23 cellular contexts compared by ENCODE assay signal in the genomic region with DNA sequence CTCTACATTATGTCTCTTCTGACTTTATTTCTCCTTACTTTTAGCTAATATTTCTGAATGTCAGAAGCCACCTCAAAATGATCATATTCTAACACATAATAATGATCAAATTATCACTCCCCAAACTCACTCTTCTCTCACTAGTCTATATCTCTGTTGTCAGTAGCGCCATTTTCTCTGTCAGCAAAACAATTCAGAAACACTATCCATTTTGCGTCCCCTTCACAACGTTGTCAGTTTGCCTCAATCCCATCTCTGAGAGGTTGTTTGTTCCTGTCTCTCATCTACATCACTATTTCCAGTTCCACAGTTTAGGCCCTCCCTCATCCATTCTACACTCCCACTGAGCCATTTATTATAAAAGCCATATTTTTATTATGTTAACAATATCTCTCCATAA.
DNase-seq lines count a peak whose midpoint lies in the region; ATAC-seq and TF ChIP-seq lines count a peak whose summit lies in the region.
"Had no signal": no experiment of that assay in that cellular context is flagged by ENCODE, and none has a peak within 500 bp of the region (broad histone marks: within the 10 kb centered on the region; RNA-seq: fewer than 3 reads in every experiment).

No MANE protein-coding gene starts in this region.

- no peaks in the 10 kb centered on the region for H3F3A ChIP-seq in GM23338 (replicated peaks; ENCODE audit: low read depth)
- no peaks in the 10 kb centered on the region for H3F3A ChIP-seq in OCI-LY1 (ENCODE audit: insufficient read depth, low read length)
- H3F3A ChIP-seq in neural cell (ENCODE audit: insufficient read depth, low read length, poor library complexity, severe bottlenecking) = no peaks in the 10 kb centered on the region

- H2AFZ ChIP-seq in GM23338 (0 out of 2 replicates have a peak overlapping the region, but pooled peaks have one; percentile 4), OCI-LY1 (ENCODE audit: low read length) (0 out of 2 replicates have a peak overlapping the region, but pooled peaks have one; percentile 46), neural cell (ENCODE audit: low read depth, low read length) (no peak overlapping the region)

- peaks cover 12% of the 10 kb centered on the region for H3K36me3 Mint-ChIP-seq in GM23338 (ENCODE audit: low read depth)
- H3K36me3 Mint-ChIP-seq: CD14-positive monocyte; CD4-positive, alpha-beta memory T cell; CD4-positive, CD25-positive, alpha-beta regulatory T cell; CD8-positive, alpha-beta memory T cell had no signal

- H3K27ac Mint-ChIP-seq in GM23338 = no peak overlapping the region
- H3K27ac Mint-ChIP-seq: CD14-positive monocyte; CD4-positive, alpha-beta memory T cell; CD4-positive, CD25-positive, alpha-beta regulatory T cell; CD8-positive, alpha-beta memory T cell had no signal

- H3K4me1 Mint-ChIP-seq in GM23338 = peaks cover 12% of the 10 kb centered on the region
- H3K4me1 Mint-ChIP-seq: CD14-positive monocyte; CD4-positive, alpha-beta memory T cell; CD8-positive, alpha-beta memory T cell had no signal

- no peak for TF ChIP-seq RAD21 in neural cell (conservative IDR thresholded peaks at IDR 0.05)

- TF ChIP-seq EP300 in neural cell (conservative IDR thresholded peaks at IDR 0.05; ENCODE audit: poor library complexity, severe bottlenecking) = peak; percentile 87

- H3K9ac ChIP-seq in OCI-LY1 (ENCODE audit: low read length) (no peak overlapping the region), neural cell (ENCODE audit: low read length) (no peak overlapping the region)
- H3K9ac ChIP-seq: BLaER1 had no signal

- H3K9me3 Mint-ChIP-seq in GM23338 = peaks cover 8% of the 10 kb centered on the region

- no peaks in the 10 kb centered on the region for H3K27me3 Mint-ChIP-seq in GM23338 (ENCODE audit: insufficient read depth, low read depth, poor library complexity)
- H3K27me3 Mint-ChIP-seq: CD4-positive, alpha-beta memory T cell; CD4-positive, CD25-positive, alpha-beta regulatory T cell; CD8-positive, alpha-beta memory T cell had no signal

- no peak overlapping the region for H3K4me3 Mint-ChIP-seq in GM23338
- H3K4me3 Mint-ChIP-seq: CD14-positive monocyte; CD4-positive, alpha-beta memory T cell; CD4-positive, CD25-positive, alpha-beta regulatory T cell; CD8-positive, alpha-beta memory T cell had no signal

- no peaks in the 10 kb centered on the region for H4K20me1 ChIP-seq in GM23338 (replicated peaks; ENCODE audit: insufficient read depth)
- H4K20me1 ChIP-seq in OCI-LY1 (ENCODE audit: insufficient read depth, low read length) = no peaks in the 10 kb centered on the region
- H4K20me1 ChIP-seq in neural cell (ENCODE audit: insufficient read depth) = no peaks in the 10 kb centered on the region
- H4K20me1 ChIP-seq: BLaER1 had no signal

- H3K9me3 ChIP-seq in OCI-LY1 (ENCODE audit: low read length) = no peaks in the 10 kb centered on the region
- no peaks in the 10 kb centered on the region for H3K9me3 ChIP-seq in neural cell (ENCODE audit: low read length)
- H3K9me3 ChIP-seq: BE2C had no signal

- H3K4me2 ChIP-seq in GM23338 (no peak overlapping the region), OCI-LY1 (ENCODE audit: low read length) (no peak overlapping the region), neural cell (ENCODE audit: low read length) (no peak overlapping the region)
- H3K4me2 ChIP-seq: BLaER1 had no signal

- H3K79me2 ChIP-seq in GM23338 (replicated peaks; ENCODE audit: insufficient read depth) = no peaks in the 10 kb centered on the region
- no peaks in the 10 kb centered on the region for H3K79me2 ChIP-seq in OCI-LY1 (ENCODE audit: insufficient read depth, low read length)
- no peaks in the 10 kb centered on the region for H3K79me2 ChIP-seq in neural cell (replicated peaks; ENCODE audit: insufficient read depth, low read length)

- TF ChIP-seq CTCF in GM23338 (conservative IDR thresholded peaks at IDR 0.05; ENCODE audit: low read depth in 2 of 2) (no peak), OCI-LY1 (IDR thresholded peaks at IDR 0.05; ENCODE audit: low read length) (no peak), neural cell (IDR thresholded peaks at IDR 0.05; ENCODE audit: poor library complexity, severe bottlenecking) (no peak)

- H3K27me3 ChIP-seq in GM23338 (ENCODE audit: insufficient read depth) (no peaks in the 10 kb centered on the region), OCI-LY1 (ENCODE audit: insufficient read depth, low read length) (no peaks in the 10 kb centered on the region), neural cell (ENCODE audit: insufficient read depth, low read depth, low read length) (no peaks in the 10 kb centered on the region)
- H3K27me3 ChIP-seq: BE2C, BLaER1 had no signal

- no peak for ATAC-seq in GM23338

- in situ Hi-C loops in G401 (cut with HindIII; ENCODE audit: low sequenced_read_pairs) = no loop called here

- H3K36me3 ChIP-seq in GM23338 (ENCODE audit: insufficient read depth) (no peaks in the 10 kb centered on the region), OCI-LY1 (ENCODE audit: insufficient read depth, low read length) (no peaks in the 10 kb centered on the region), neural cell (ENCODE audit: insufficient read depth, low read length) (no peaks in the 10 kb centered on the region)
- H3K36me3 ChIP-seq: BE2C, BLaER1 had no signal

- H3K9me2 ChIP-seq in GM23338 (ENCODE audit: insufficient read depth) (peaks cover 14% of the 10 kb centered on the region; the same call in 1 of the 2 replicates), OCI-LY1 (ENCODE audit: low read depth, low read length) (no peaks in the 10 kb centered on the region), neural cell (ENCODE audit: insufficient read depth, low read length) (no peaks in the 10 kb centered on the region)

- H3K4me3 ChIP-seq in GM23338 (no peak overlapping the region), OCI-LY1 (ENCODE audit: low read depth, low read length, poor library complexity, severe bottlenecking) (no peak overlapping the region), neural cell (ENCODE audit: low read length) (no peak overlapping the region)
- H3K4me3 ChIP-seq: BLaER1 had no signal

- H3K4me1 ChIP-seq in GM23338 (ENCODE audit: insufficient read depth) (peaks cover 16% of the 10 kb centered on the region; the same call in 1 of the 2 replicates), OCI-LY1 (ENCODE audit: insufficient read depth, low read length, severe bottlenecking) (no peaks in the 10 kb centered on the region)
- H3K4me1 ChIP-seq: BE2C, BLaER1 had no signal

- H3K27ac ChIP-seq in GM23338 (ENCODE audit: low read depth) = no peak overlapping the region
- no peak overlapping the region for H3K27ac ChIP-seq in OCI-LY1 (ENCODE audit: low read depth, low read length, poor library complexity, severe bottlenecking)
- H3K27ac ChIP-seq in neural cell (ENCODE audit: low read length) = no peak overlapping the region
- H3K27ac ChIP-seq: BLaER1 had no signal

- DNase-seq in GM23338 (ENCODE audit: low spot score) (no peak), NCI-H2227 (lab: John Stamatoyannopoulos, UW; ENCODE audit: unreplicated experiment) (no peak), G401 (ENCODE audit: low spot score) (no peak), RPMI8226 (no peak)
- DNase-seq: 8988T; ACHN; BE2C; C1 segment of cervical spinal cord; CD4-positive, alpha-beta memory T cell; CD4-positive, CD25-positive, alpha-beta regulatory T cell; CD8-positive, alpha-beta memory T cell; COR-L47; DMS 273 treated with DMSO at 0.1 percent for 48 hours; DMS153; DMS53; DMS79; DND-41; EL; GF-D8 had no signal

TF ChIP-seq in GM23338, 12 proteins besides CTCF, POLR2A, EP300 and RAD21 (continues in another document):
- TF ChIP-seq EZH2 (IDR thresholded peaks at IDR 0.05; ENCODE audit: low read depth, unreplicated experiment) = no peak

TF ChIP-seq in neural cell, 6 proteins besides CTCF, POLR2A, EP300 and RAD21:
- TF ChIP-seq TAF1 (IDR thresholded peaks at IDR 0.05; ENCODE audit: low read depth) = no peak
- peak; percentile 66 for TF ChIP-seq POLR2AphosphoS5 (IDR thresholded peaks at IDR 0.05)
- no peak for TF ChIP-seq EZH2 (IDR thresholded peaks at IDR 0.05; ENCODE audit: borderline replicate concordance, insufficient read depth, low read length, poor library complexity, severe bottlenecking)
- TF ChIP-seq SMC3 (conservative IDR thresholded peaks at IDR 0.05; ENCODE audit: poor library complexity) = no peak
- TF ChIP-seq, protein P1, sequence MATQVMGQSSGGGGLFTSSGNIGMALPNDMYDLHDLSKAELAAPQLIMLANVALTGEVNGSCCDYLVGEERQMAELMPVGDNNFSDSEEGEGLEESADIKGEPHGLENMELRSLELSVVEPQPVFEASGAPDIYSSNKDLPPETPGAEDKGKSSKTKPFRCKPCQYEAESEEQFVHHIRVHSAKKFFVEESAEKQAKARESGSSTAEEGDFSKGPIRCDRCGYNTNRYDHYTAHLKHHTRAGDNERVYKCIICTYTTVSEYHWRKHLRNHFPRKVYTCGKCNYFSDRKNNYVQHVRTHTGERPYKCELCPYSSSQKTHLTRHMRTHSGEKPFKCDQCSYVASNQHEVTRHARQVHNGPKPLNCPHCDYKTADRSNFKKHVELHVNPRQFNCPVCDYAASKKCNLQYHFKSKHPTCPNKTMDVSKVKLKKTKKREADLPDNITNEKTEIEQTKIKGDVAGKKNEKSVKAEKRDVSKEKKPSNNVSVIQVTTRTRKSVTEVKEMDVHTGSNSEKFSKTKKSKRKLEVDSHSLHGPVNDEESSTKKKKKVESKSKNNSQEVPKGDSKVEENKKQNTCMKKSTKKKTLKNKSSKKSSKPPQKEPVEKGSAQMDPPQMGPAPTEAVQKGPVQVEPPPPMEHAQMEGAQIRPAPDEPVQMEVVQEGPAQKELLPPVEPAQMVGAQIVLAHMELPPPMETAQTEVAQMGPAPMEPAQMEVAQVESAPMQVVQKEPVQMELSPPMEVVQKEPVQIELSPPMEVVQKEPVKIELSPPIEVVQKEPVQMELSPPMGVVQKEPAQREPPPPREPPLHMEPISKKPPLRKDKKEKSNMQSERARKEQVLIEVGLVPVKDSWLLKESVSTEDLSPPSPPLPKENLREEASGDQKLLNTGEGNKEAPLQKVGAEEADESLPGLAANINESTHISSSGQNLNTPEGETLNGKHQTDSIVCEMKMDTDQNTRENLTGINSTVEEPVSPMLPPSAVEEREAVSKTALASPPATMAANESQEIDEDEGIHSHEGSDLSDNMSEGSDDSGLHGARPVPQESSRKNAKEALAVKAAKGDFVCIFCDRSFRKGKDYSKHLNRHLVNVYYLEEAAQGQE (IDR thresholded peaks at IDR 0.05; ENCODE audit: borderline replicate concordance) = no peak
